In genomic region chr4:17013382-17014006, GRCh38 we compare ENCODE assay signal across 28 cellular contexts.
A peak's percentile ranks its signal among the peaks of the same experiment; 100 is the strongest.
DNase-seq lines count a peak whose midpoint lies in the region; ATAC-seq and TF ChIP-seq lines count a peak whose summit lies in the region.
"Had no signal": no experiment of that assay in that cellular context is flagged by ENCODE, and none has a peak within 500 bp of the region (broad histone marks: within the 10 kb centered on the region; RNA-seq: fewer than 3 reads in every experiment).

No MANE protein-coding gene starts in this region.

- H3K36me3 Mint-ChIP-seq in GM23338 (ENCODE audit: low read depth): peaks cover 15% of the 10 kb centered on the region; the same call in 2 of the 3 replicates
- H3K36me3 Mint-ChIP-seq: activated naive CD4-positive, alpha-beta T cell treated with anti-CD3 and anti-CD28 coated beads, Interleukin-2, amount 50 U/mL, for 24 hours; CD14-positive monocyte; natural killer cell had no signal

- H3K27me3 Mint-ChIP-seq in GM23338 (ENCODE audit: insufficient read depth, low read depth, poor library complexity): no peaks in the 10 kb centered on the region
- H3K27me3 Mint-ChIP-seq: activated naive CD4-positive, alpha-beta T cell treated with anti-CD3 and anti-CD28 coated beads, Interleukin-2, amount 50 U/mL, for 24 hours had no signal

- H3K4me3 ChIP-seq in GM23338 (no peak overlapping the region), astrocyte of the spinal cord (ENCODE audit: low read depth, low read length) (no peak overlapping the region), foreskin fibroblast (ENCODE audit: low read depth in 1 of 2, low read length in 2 of 2) (no peak overlapping the region), stomach (no peak overlapping the region)
- H3K4me3 ChIP-seq: A549, ascending aorta, gastroesophageal sphincter, ovary, testis, uterus had no signal

- H3K9me3 Mint-ChIP-seq in GM23338: peaks cover 15% of the 10 kb centered on the region
- H3K9me3 Mint-ChIP-seq: activated naive CD4-positive, alpha-beta T cell treated with anti-CD3 and anti-CD28 coated beads, Interleukin-2, amount 50 U/mL, for 24 hours; natural killer cell had no signal

- H3K4me2 ChIP-seq in GM23338: no peak overlapping the region
- H3K4me2 ChIP-seq: A549 had no signal

- no peak overlapping the region for H3K4me3 Mint-ChIP-seq in GM23338
- H3K4me3 Mint-ChIP-seq: activated naive CD4-positive, alpha-beta T cell treated with anti-CD3 and anti-CD28 coated beads, Interleukin-2, amount 50 U/mL, for 24 hours; CD14-positive monocyte; natural killer cell had no signal

- H2AFZ ChIP-seq in GM23338: 0 out of 2 replicates have a peak overlapping the region, but pooled peaks have one; percentile 3

- no peaks in the 10 kb centered on the region; the same call in 1 of the 2 replicates for H3K36me3 ChIP-seq in GM23338 (ENCODE audit: insufficient read depth)
- H3K36me3 ChIP-seq in stomach: no peaks in the 10 kb centered on the region
- H3K36me3 ChIP-seq: ascending aorta, gastroesophageal sphincter, ovary, uterus, WERI-Rb-1 had no signal

- intact Hi-C loops in stomach (cut with DNase I; ENCODE audit: low total_unique reads): no loop called here

- WGBS in stomach, 5 donors: 84 to 91% (median 88%) methylated on average over 4 of the region's 4 CpGs

- no peak for TF ChIP-seq POLR2A in stomach (IDR thresholded peaks at IDR 0.05)

- no peaks in the 10 kb centered on the region for H4K20me1 ChIP-seq in GM23338 (replicated peaks; ENCODE audit: insufficient read depth)

- no peaks in the 10 kb centered on the region for H3K9me2 ChIP-seq in GM23338 (ENCODE audit: insufficient read depth)

- in situ Hi-C loops in astrocyte of the spinal cord (cut with HindIII; ENCODE audit: low sequenced_read_pairs): no loop called here

- no peaks in the 10 kb centered on the region for H3K79me2 ChIP-seq in GM23338 (replicated peaks; ENCODE audit: insufficient read depth)

- H3F3A ChIP-seq in GM23338 (replicated peaks; ENCODE audit: low read depth): no peaks in the 10 kb centered on the region

- TF ChIP-seq CTCF in GM23338 (conservative IDR thresholded peaks at IDR 0.05; ENCODE audit: low read depth in 2 of 2): no peak
- TF ChIP-seq CTCF in astrocyte of the spinal cord (IDR thresholded peaks at IDR 0.05; ENCODE audit: low read depth, low read length): no peak
- TF ChIP-seq CTCF in foreskin fibroblast (IDR thresholded peaks at IDR 0.05; ENCODE audit: low read depth, low read length): no peak
- no peak for TF ChIP-seq CTCF in stomach (IDR thresholded peaks at IDR 0.05)

- no peak for TF ChIP-seq EP300 in stomach (IDR thresholded peaks at IDR 0.05)

- ATAC-seq in GM23338: no peak
- ATAC-seq: A549, gastroesophageal sphincter, natural killer cell had no signal

- H3K9me3 ChIP-seq in stomach: peaks cover 0 to 3% (median 0%) of the 10 kb centered on the region in 4 donors
- H3K9me3 ChIP-seq: A549, ascending aorta, gastroesophageal sphincter, ovary, testis, uterus had no signal

- H3K27ac Mint-ChIP-seq in GM23338: no peak overlapping the region
- H3K27ac Mint-ChIP-seq: activated naive CD4-positive, alpha-beta T cell treated with anti-CD3 and anti-CD28 coated beads, Interleukin-2, amount 50 U/mL, for 24 hours; CD14-positive monocyte; natural killer cell had no signal

- DNase-seq in AG08395 (ENCODE audit: low spot score) (peak; percentile 39), GM23338 (ENCODE audit: low spot score) (no peak), astrocyte of the spinal cord (ENCODE audit: low read depth, low spot score) (peak; percentile 61), foreskin fibroblast (peak; percentile 29 to 46), stomach (no peak), NCI-H2081 (lab: John Stamatoyannopoulos, UW) (no peak), NCI-H1092 (lab: John Stamatoyannopoulos, UW) (no peak), NCI-H1436 treated with DMSO at 0.1 percent for 48 hours (lab: John Stamatoyannopoulos, UW) (no peak)
- DNase-seq: activated CD4-positive, alpha-beta T cell treated with anti-CD3 and anti-CD28 coated beads, Interleukin-2, amount 50 U/mL, for 4 hours; effector CD4-positive, alpha-beta T cell; GOT3; hypothalamus; midbrain; natural killer cell; NCI-H1930; ovary; stimulated activated CD4-positive, alpha-beta T cell treated with anti-CD3 and anti-CD28 coated beads, Interleukin-4, amount 100 ng/mL, for 24 hours; stimulated activated naive CD4-positive, alpha-beta T cell; T-helper 9 cell; testis; uterus; WERI-Rb-1 had no signal

- H3K4me1 Mint-ChIP-seq in GM23338: peaks cover 19% of the 10 kb centered on the region
- H3K4me1 Mint-ChIP-seq: activated naive CD4-positive, alpha-beta T cell treated with anti-CD3 and anti-CD28 coated beads, Interleukin-2, amount 50 U/mL, for 24 hours; CD14-positive monocyte; natural killer cell had no signal

- H3K4me1 ChIP-seq in GM23338 (ENCODE audit: insufficient read depth) (peaks cover 29% of the 10 kb centered on the region), stomach (no peaks in the 10 kb centered on the region)
- H3K4me1 ChIP-seq: A549, ascending aorta, gastroesophageal sphincter, testis, uterus had no signal

- no peaks in the 10 kb centered on the region for H3K27me3 ChIP-seq in GM23338 (ENCODE audit: insufficient read depth)
- no peaks in the 10 kb centered on the region for H3K27me3 ChIP-seq in stomach
- H3K27me3 ChIP-seq: ascending aorta, gastroesophageal sphincter, ovary, testis, uterus had no signal

- H3K27ac ChIP-seq in GM23338 (ENCODE audit: low read depth): no peak overlapping the region
- no peak overlapping the region for H3K27ac ChIP-seq in stomach
- H3K27ac ChIP-seq: A549, ascending aorta, gastroesophageal sphincter, ovary, RWPE1, testis, uterus, WERI-Rb-1 had no signal

TF ChIP-seq in GM23338, 12 proteins besides CTCF, POLR2A, EP300 and RAD21:
- no peak for TF ChIP-seq NANOG (IDR thresholded peaks at IDR 0.05; ENCODE audit: borderline replicate concordance)
- no peak for TF ChIP-seq ZNF114 (CRISPR knock-in tag; IDR thresholded peaks at IDR 0.05)

Comparison
In these comparisons a context has a peak if more than half of its experiments do, and no peak if none do; other contexts are left out.
1. DNase-seq: peak in AG08395 (single experiment), astrocyte of the spinal cord (single experiment) and foreskin fibroblast (2 of 2); none in GM23338 (single experiment), stomach (single experiment), NCI-H2081 (0 of 2), NCI-H1092 (single experiment) and NCI-H1436 treated with DMSO at 0.1 percent for 48 hours (single experiment).